Comparison of ENCODE assay signal across 10 cellular contexts in the genomic region with DNA sequence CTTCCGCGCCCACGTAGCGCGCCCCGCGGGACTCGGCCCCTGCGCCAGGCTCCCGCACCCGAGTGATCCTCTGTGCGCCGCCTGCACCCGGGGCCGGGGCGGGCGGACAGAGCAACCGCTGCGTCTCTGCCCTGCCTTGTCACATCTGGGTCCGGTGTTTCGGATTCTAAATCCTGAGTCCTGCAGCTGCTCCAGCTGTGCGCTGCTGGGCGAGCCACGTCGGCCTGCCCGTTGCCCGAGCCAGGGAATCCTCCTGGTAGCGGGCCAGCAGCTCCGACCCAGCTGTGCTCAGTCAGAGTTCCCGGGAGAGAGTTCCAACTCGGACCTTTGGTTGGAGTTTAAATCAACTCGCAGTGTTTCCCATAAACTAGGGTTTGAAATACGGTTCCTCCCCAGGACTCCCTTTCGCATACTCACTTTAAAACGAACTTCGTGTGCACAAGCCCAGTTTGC. TPM values are rescaled to one million over a fixed set of nuclear protein-coding genes. Genes with fewer than 3 reads are reported as not detected.
DNase-seq lines count a peak whose midpoint lies in the region; ATAC-seq and TF ChIP-seq lines count a peak whose summit lies in the region.
"Had no signal": no experiment of that assay in that cellular context is flagged by ENCODE, and none has a peak within 500 bp of the region (broad histone marks: within the 10 kb centered on the region; RNA-seq: fewer than 3 reads in every experiment).

No MANE protein-coding gene starts in this region.

- H3K27me3 Mint-ChIP-seq in stimulated activated naive CD8-positive, alpha-beta T cell treated with anti-CD3 and anti-CD28 coated beads, Interleukin-15, Interleukin-2, amounts not matched to agents 100 ng/mL and 50 ng/mL, for 24 hours: peaks cover 58% of the 10 kb centered on the region

- no peaks in the 10 kb centered on the region for H3K36me3 ChIP-seq in mucosa of descending colon (ENCODE audit: low read depth)

- H3K4me3 ChIP-seq in epithelial cell of proximal tubule (ENCODE audit: low read depth, low read length) (peak overlapping the region; percentile 72), mucosa of descending colon (no peak overlapping the region)

- H3K4me3 Mint-ChIP-seq in stimulated activated naive CD8-positive, alpha-beta T cell treated with anti-CD3 and anti-CD28 coated beads, Interleukin-15, Interleukin-2, amounts not matched to agents 100 ng/mL and 50 ng/mL, for 24 hours: peak overlapping the region; percentile 13
- H3K4me3 Mint-ChIP-seq: activated T-cell treated with anti-CD3 and anti-CD28 coated beads, Interleukin-2, amount 50 U/mL, for 4 hours had no signal

- no peaks in the 10 kb centered on the region for H3K4me1 ChIP-seq in mucosa of descending colon (ENCODE audit: low read depth)

- intact Hi-C loops in mucosa of descending colon (cut with DNase I, micrococcal nuclease): no loop called here

- H3K9me3 Mint-ChIP-seq in stimulated activated naive CD8-positive, alpha-beta T cell treated with anti-CD3 and anti-CD28 coated beads, Interleukin-15, Interleukin-2, amounts not matched to agents 100 ng/mL and 50 ng/mL, for 24 hours: no peaks in the 10 kb centered on the region
- H3K9me3 Mint-ChIP-seq: activated T-cell treated with anti-CD3 and anti-CD28 coated beads, Interleukin-2, amount 50 U/mL, for 4 hours had no signal

- H3K4me1 Mint-ChIP-seq in stimulated activated naive CD8-positive, alpha-beta T cell treated with anti-CD3 and anti-CD28 coated beads, Interleukin-15, Interleukin-2, amounts not matched to agents 100 ng/mL and 50 ng/mL, for 24 hours (ENCODE audit: low read depth): no peaks in the 10 kb centered on the region

- ATAC-seq in stimulated activated naive CD8-positive, alpha-beta T cell treated with anti-CD3 and anti-CD28 coated beads, Interleukin-15, Interleukin-2, amounts not matched to agents 100 U/mL and 50 U/mL, for 24 hours: no peak
- ATAC-seq in mucosa of descending colon (peak; percentile 23), HG03095 (IDR thresholded peaks at IDR 0.05; ENCODE audit: unreplicated experiment) (no peak)

- H3K9me3 ChIP-seq in mucosa of descending colon: no peaks in the 10 kb centered on the region

- TF ChIP-seq CTCF in epithelial cell of proximal tubule (conservative IDR thresholded peaks at IDR 0.05; ENCODE audit: low read depth, low read length): no peak
- TF ChIP-seq CTCF in mucosa of descending colon (IDR thresholded peaks at IDR 0.05): no peak

- H3K27ac Mint-ChIP-seq in stimulated activated naive CD8-positive, alpha-beta T cell treated with anti-CD3 and anti-CD28 coated beads, Interleukin-15, Interleukin-2, amounts not matched to agents 100 ng/mL and 50 ng/mL, for 24 hours: no peak overlapping the region

- DNase-seq in stimulated activated naive CD8-positive, alpha-beta T cell treated with anti-CD3 and anti-CD28 coated beads, Interleukin-15, Interleukin-2, amounts not matched to agents 100 U/mL and 50 U/mL, for 24 hours: no peak
- peak; percentile 41 for DNase-seq in epithelial cell of proximal tubule (ENCODE audit: low read depth)
- DNase-seq in mucosa of descending colon: peak in 1 of 3 donors; percentile 32
- DNase-seq in NCI-H2196 (lab: John Stamatoyannopoulos, UW; ENCODE audit: unreplicated experiment): no peak
- no peak for DNase-seq in activated CD4-positive, alpha-beta T cell treated with anti-CD3 and anti-CD28 coated beads, Interleukin-2, amount 50 U/mL, for 1 hour
- no peak for DNase-seq in germinal center (ENCODE audit: low spot score)
- DNase-seq: activated T-cell treated with anti-CD3 and anti-CD28 coated beads, Interleukin-2, amount 50 U/mL, for 4 hours had no signal

- H3K36me3 Mint-ChIP-seq in stimulated activated naive CD8-positive, alpha-beta T cell treated with anti-CD3 and anti-CD28 coated beads, Interleukin-15, Interleukin-2, amounts not matched to agents 100 ng/mL and 50 ng/mL, for 24 hours (ENCODE audit: low read depth): no peaks in the 10 kb centered on the region
- H3K36me3 Mint-ChIP-seq: IgD-negative memory B cell had no signal

RNA-seq across cellular contexts. Expression of a gene that starts 0.3 kb away (rescaled TPM):
- total RNA-seq in epithelial cell of proximal tubule (6.9 TPM in 2 replicates), mucosa of descending colon (10 to 100 TPM in 1 of 3 donors, 1 to 10 TPM in 2; 1.7 to 18.0 (median 1.7) TPM)
